8 cellular contexts compared by ENCODE assay signal in the genomic region with DNA sequence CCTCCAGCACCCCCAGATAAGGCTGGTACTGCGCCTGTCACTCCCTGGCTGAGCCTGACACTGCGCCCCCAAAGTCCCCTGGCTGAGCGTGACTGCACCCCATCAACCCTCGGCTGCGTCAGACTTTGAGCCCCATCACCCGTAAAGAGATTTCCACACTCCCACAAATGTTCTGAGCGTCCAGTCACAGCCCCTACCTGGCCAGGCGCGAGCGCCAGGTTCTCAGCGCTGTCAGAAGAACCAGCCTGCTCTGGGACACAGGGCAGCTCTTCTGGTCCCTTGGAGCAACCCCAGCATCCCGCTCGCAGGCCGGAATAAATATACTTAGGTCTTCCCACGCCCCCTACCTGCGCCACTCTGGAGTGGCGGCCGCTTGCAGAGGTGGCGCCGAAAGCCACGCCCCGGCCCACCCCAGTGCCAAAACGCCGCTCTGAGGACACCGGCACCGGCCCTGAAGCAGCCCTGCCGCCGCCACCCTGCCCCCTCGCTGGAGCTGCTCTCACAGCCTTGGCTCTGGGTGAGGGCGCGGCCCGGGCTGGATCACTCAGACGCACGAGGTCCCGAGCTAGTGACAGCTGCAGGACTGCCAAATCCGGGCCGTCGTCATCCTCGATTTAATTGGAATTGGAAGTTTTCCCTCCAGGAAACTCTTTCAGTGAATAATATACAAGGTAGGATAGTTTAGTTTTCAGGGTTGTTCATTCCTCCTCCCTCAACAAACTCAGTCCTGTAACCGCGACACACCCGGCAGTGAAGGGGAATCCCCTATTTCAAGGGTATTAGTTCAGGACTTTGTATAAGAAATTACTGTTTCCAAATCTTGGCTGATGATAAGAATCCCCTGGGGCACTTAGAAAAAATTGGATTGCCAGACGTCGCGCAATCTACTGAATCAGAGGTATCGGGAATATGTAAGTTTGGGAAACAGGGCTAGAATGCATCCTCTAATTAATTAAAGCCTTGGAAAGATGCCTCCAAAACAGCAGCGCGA. TPM values are rescaled to one million over a fixed set of nuclear protein-coding genes. Genes with fewer than 3 reads are reported as not detected.
DNase-seq lines count a peak whose midpoint lies in the region; ATAC-seq and TF ChIP-seq lines count a peak whose summit lies in the region.

No MANE protein-coding gene starts in this region.

- H3K27me3 Mint-ChIP-seq in neural crest cell (ENCODE audit: low read depth), result peaks cover 6% of the 10 kb centered on the region

- no peaks in the 10 kb centered on the region for H3K27me3 ChIP-seq in ACC112 (ENCODE audit: insufficient read depth, low read length)
- H3K27me3 ChIP-seq in OCI-LY3 (ENCODE audit: low read depth, low read length), result peaks cover 29% of the 10 kb centered on the region

- H3K4me1 ChIP-seq in ACC112 (ENCODE audit: control insufficient read depth, insufficient read depth, low read length, unreplicated experiment), result peaks cover 27% of the 10 kb centered on the region
- H3K4me1 ChIP-seq in OCI-LY3 (ENCODE audit: low read length), result peaks cover 17% of the 10 kb centered on the region

- H2AFZ ChIP-seq in ACC112 (ENCODE audit: low read length, unreplicated experiment) (peak overlapping the region; percentile 53), OCI-LY3 (ENCODE audit: low read depth, low read length) (peak overlapping the region; percentile 53; the same call in 1 of the 2 replicates)

- H3K9me3 ChIP-seq in OCI-LY3 (ENCODE audit: insufficient read depth, low read length), result no peaks in the 10 kb centered on the region

- H3K4me3 Mint-ChIP-seq in neural crest cell, result peak overlapping the region; percentile 96

- H3K36me3 ChIP-seq in ACC112 (ENCODE audit: insufficient read depth, low read length) (no peaks in the 10 kb centered on the region), OCI-LY3 (replicated peaks; ENCODE audit: low read depth, low read length) (no peaks in the 10 kb centered on the region)

- H4K20me1 ChIP-seq in OCI-LY3 (ENCODE audit: insufficient read depth, low read length), result no peaks in the 10 kb centered on the region; the same call in 1 of the 2 replicates

- TF ChIP-seq CTCF in OCI-LY3 (IDR thresholded peaks at IDR 0.05; ENCODE audit: low read depth, low read length) (no peak; the same call in 1 of the 2 replicates), foreskin fibroblast (IDR thresholded peaks at IDR 0.05; ENCODE audit: low read depth, low read length) (peak; percentile 1), neural crest cell (conservative IDR thresholded peaks at IDR 0.05) (peak; percentile 51)

- peaks cover 32% of the 10 kb centered on the region for H3K79me2 ChIP-seq in ACC112 (ENCODE audit: control insufficient read depth, insufficient read depth, low read length, unreplicated experiment)
- H3K79me2 ChIP-seq in OCI-LY3 (ENCODE audit: low read length), result no peaks in the 10 kb centered on the region

- peak; percentile 51 for ATAC-seq in GM18867 (IDR thresholded peaks at IDR 0.05; ENCODE audit: unreplicated experiment)
- ATAC-seq in HG03095 (IDR thresholded peaks at IDR 0.05; ENCODE audit: unreplicated experiment), result peak; percentile 31

- H3K9me3 Mint-ChIP-seq in neural crest cell, result no peaks in the 10 kb centered on the region

- peak overlapping the region; percentile 99 for H3K4me2 ChIP-seq in OCI-LY3 (ENCODE audit: low read length)

- peak overlapping the region; percentile 51 for H3K9ac ChIP-seq in OCI-LY3 (ENCODE audit: low read length)

- peak; percentile 45 to 49 for DNase-seq in activated T-helper 1 cell treated with anti-CD3 and anti-CD28 coated beads, Interleukin-2, amount 50 U/mL, for 16 hours (ENCODE audit: low read depth in 1 of 2, low spot score in 1 of 2)
- peak; percentile 41 to 77 for DNase-seq in foreskin fibroblast
- DNase-seq in neural crest cell (ENCODE audit: low read depth, low spot score), result peak; percentile 29
- DNase-seq in substantia nigra (lab: John Stamatoyannopoulos, UW), result peak in 43 of 49 donors; percentile 6 to 88 (median 36)

- no peak overlapping the region for H3K27ac ChIP-seq in ACC112 (ENCODE audit: low read depth, low read length)
- no peak overlapping the region for H3K27ac ChIP-seq in OCI-LY3 (ENCODE audit: low read length)
- H3K27ac ChIP-seq in substantia nigra (ENCODE audit: low read depth, low read length, poor library complexity, severe bottlenecking), result peak overlapping the region; percentile 73

- peaks cover 32% of the 10 kb centered on the region for H3K4me1 Mint-ChIP-seq in neural crest cell

- peak overlapping the region; percentile 75 for H3K27ac Mint-ChIP-seq in neural crest cell (ENCODE audit: unreplicated experiment)

- H3K4me3 ChIP-seq in ACC112 (ENCODE audit: low read depth, low read length) (peak overlapping the region; percentile 82), OCI-LY3 (ENCODE audit: low read length) (peak overlapping the region; percentile 93), foreskin fibroblast (ENCODE audit: low read depth in 1 of 2, low read length in 2 of 2) (peak overlapping the region; percentile 67 to 81)

- no peaks in the 10 kb centered on the region for H3K36me3 Mint-ChIP-seq in neural crest cell (ENCODE audit: low read depth)

RNA-seq across cellular contexts. Expression of gene CEMIP2, which starts 1.2 kb away (rescaled TPM):
- 90.2 and 94.4 TPM in 2 replicates for total RNA-seq in neural crest cell
